ENCODE assay signal across 1 cellular context in genomic region chr13:110305949-110306339, GRCh38.
TF ChIP-seq lines count a peak whose summit lies in the region.

No MANE protein-coding gene starts in this region.

TF ChIP-seq in GM23338, 12 proteins besides CTCF, POLR2A, EP300 and RAD21 (continued from another document):
- TF ChIP-seq ZNF462 (CRISPR knock-in tag; IDR thresholded peaks at IDR 0.05), result no peak
- no peak for TF ChIP-seq ETS1 (IDR thresholded peaks at IDR 0.05)
- TF ChIP-seq ZNF114 (CRISPR knock-in tag; IDR thresholded peaks at IDR 0.05), result no peak
- TF ChIP-seq POLR2AphosphoS5 (IDR thresholded peaks at IDR 0.05; ENCODE audit: low read depth), result no peak
- TF ChIP-seq REST (IDR thresholded peaks at IDR 0.05; ENCODE audit: unreplicated experiment), result no peak
- TF ChIP-seq EZH2 (IDR thresholded peaks at IDR 0.05; ENCODE audit: low read depth, unreplicated experiment), result no peak
- TF ChIP-seq JUNB (IDR thresholded peaks at IDR 0.05; ENCODE audit: unreplicated experiment), result no peak
- no peak for TF ChIP-seq ZNF331 (CRISPR knock-in tag; IDR thresholded peaks at IDR 0.05; ENCODE audit: low read depth)
- TF ChIP-seq NANOG (IDR thresholded peaks at IDR 0.05; ENCODE audit: borderline replicate concordance), result no peak
